20 cellular contexts compared by ENCODE assay signal in the genomic region with DNA sequence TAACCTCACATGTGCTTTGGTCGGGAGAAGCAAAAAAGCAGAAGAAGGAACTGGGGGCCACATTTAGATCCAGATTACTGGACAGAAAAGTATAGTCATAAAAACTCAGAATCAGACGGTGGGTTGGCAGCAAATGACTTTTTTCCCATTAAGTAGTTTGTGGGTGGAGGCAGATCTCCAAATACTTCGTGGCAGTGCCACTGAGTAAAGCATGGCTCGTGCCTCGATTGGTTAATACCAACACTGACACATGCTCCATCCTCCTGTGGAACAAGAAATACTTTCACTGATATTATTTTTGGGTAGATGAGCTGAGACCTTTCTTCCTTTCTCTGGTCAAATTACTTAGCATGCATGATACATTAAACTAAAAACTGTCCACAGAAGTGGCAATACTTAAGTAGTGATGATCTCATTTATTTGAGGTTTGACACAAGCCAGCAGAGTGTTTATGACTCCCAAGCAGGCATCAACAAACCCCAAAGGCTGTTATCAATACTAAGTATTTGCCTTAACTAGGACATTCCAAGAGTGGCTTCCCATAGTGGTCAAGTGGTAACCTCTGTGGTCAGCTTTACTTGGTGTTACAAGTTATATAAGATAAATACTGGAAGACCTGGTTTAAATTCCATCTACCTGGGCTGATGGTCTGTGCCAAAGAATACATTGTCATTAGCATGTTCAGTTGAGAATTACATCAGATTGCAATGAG.
"Had no signal": no experiment of that assay in that cellular context is flagged by ENCODE, and none has a peak within 500 bp of the region (broad histone marks: within the 10 kb centered on the region; RNA-seq: fewer than 3 reads in every experiment).

No MANE protein-coding gene starts in this region.

- H3K9me3 Mint-ChIP-seq: nephron; stimulated activated naive CD8-positive, alpha-beta T cell treated with anti-CD3 and anti-CD28 coated beads, Interleukin-15, Interleukin-2, amounts not matched to agents 100 ng/mL and 50 ng/mL, for 24 hours had no signal

- DNase-seq: effector memory CD4-positive, alpha-beta T cell; heart left ventricle; hippocampal formation; kidney glomerular epithelial cell; midbrain; naive B cell; occipital lobe; retina; right lobe of liver; spleen; stimulated activated CD4-positive, alpha-beta T cell treated with anti-CD3 and anti-CD28 coated beads, Interleukin-15, amount 100 ng/mL, for 24 hours; stimulated activated CD4-positive, alpha-beta T cell treated with anti-CD3 and anti-CD28 coated beads, Interleukin-1b, Interleukin-23, amount 100 ng/mL, for 48 hours; stimulated activated CD4-positive, alpha-beta T cell treated with anti-CD3 and anti-CD28 coated beads, Interleukin-4, amount 100 ng/mL, for 24 hours; testis; upper lobe of right lung had no signal

- H3K4me1 Mint-ChIP-seq: naive B cell; nephron; stimulated activated memory B cell treated with anti-CD40 and anti-IgM and Interleukin-4, amounts not matched to agents 10 μg/mL and 1 μg/mL and 100 μg/mL, for 72 hours had no signal

- H3K27me3 Mint-ChIP-seq: stimulated activated naive CD8-positive, alpha-beta T cell treated with anti-CD3 and anti-CD28 coated beads, Interleukin-15, Interleukin-2, amounts not matched to agents 100 ng/mL and 50 ng/mL, for 24 hours had no signal

- ATAC-seq: esophagus mucosa; heart left ventricle; left lobe of liver; right lobe of liver; stimulated activated memory B cell treated with anti-CD40 and anti-IgM and Interleukin-4, amounts not matched to agents 10 μg/mL and 1 μg/mL and 100 μg/mL, for 72 hours; upper lobe of right lung had no signal

- H3K4me3 Mint-ChIP-seq: naive B cell; nephron; stimulated activated memory B cell treated with anti-CD40 and anti-IgM and Interleukin-4, amounts not matched to agents 10 μg/mL and 1 μg/mL and 100 μg/mL, for 72 hours; stimulated activated naive CD8-positive, alpha-beta T cell treated with anti-CD3 and anti-CD28 coated beads, Interleukin-15, Interleukin-2, amounts not matched to agents 100 ng/mL and 50 ng/mL, for 24 hours had no signal

- H3K27ac Mint-ChIP-seq: nephron; stimulated activated memory B cell treated with anti-CD40 and anti-IgM and Interleukin-4, amounts not matched to agents 10 μg/mL and 1 μg/mL and 100 μg/mL, for 72 hours; stimulated activated naive CD8-positive, alpha-beta T cell treated with anti-CD3 and anti-CD28 coated beads, Interleukin-15, Interleukin-2, amounts not matched to agents 100 ng/mL and 50 ng/mL, for 24 hours had no signal
